28 cellular contexts compared by ENCODE assay signal in the genomic region with DNA sequence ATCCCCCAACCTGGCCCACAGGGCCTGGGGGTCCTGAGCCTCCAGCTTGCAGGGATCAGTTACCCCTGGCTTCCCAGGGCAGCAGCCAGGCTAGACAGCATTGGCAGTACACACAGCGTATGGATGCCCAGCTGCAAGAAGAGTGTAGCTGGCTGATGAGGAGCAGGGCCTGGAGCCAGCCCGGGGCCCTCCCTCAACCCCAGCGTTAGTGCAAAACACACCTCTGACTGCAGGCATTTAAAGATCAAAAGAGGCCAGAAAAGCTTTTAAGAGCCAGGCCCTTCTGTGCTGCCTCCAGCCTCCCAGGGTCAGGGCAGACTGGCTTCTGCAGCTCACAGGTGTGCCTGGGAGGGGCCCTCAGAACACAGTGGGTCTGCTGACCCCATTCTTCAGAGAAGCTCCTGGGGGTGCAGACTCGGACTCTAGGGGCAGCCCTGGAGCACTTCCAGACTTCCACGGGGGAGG.
A peak's percentile ranks its signal among the peaks of the same experiment; 100 is the strongest.
DNase-seq lines count a peak whose midpoint lies in the region; ATAC-seq and TF ChIP-seq lines count a peak whose summit lies in the region.
"Had no signal": no experiment of that assay in that cellular context is flagged by ENCODE, and none has a peak within 500 bp of the region (broad histone marks: within the 10 kb centered on the region; RNA-seq: fewer than 3 reads in every experiment).

No MANE protein-coding gene starts in this region.

- no peaks in the 10 kb centered on the region for H3K9me3 ChIP-seq in stomach
- H3K9me3 ChIP-seq: A549, pancreas, thoracic aorta, uterus had no signal

- H3K27me3 ChIP-seq in stomach: no peaks in the 10 kb centered on the region
- H3K27me3 ChIP-seq: brain microvascular endothelial cell, dorsolateral prefrontal cortex, pancreas, uterus had no signal

- no peak overlapping the region for H3K27ac ChIP-seq in stomach
- H3K27ac ChIP-seq: A549, brain microvascular endothelial cell, GM23248, pancreas, SK-N-MC, uterus had no signal

- no peak overlapping the region for H3K4me3 Mint-ChIP-seq in activated T-cell treated with anti-CD3 and anti-CD28 coated beads, Interleukin-2, amount 50 U/mL, for 24 hours
- no peak overlapping the region for H3K4me3 Mint-ChIP-seq in activated T-cell treated with anti-CD3 and anti-CD28 coated beads, Interleukin-2, amount 50 U/mL, for 4 hours
- H3K4me3 Mint-ChIP-seq: activated naive CD4-positive, alpha-beta T cell treated with anti-CD3 and anti-CD28 coated beads, Interleukin-2, amount 10 ng/mL, durations not matched to agents 7 days and 5 days; CD4-positive, alpha-beta T cell; immature natural killer cell; nephron; T-helper 1 cell treated with Interleukin-12 subunit alpha and Interleukin-12 subunit beta and Interleukin-4 antibody, amounts not matched to agents 30 μg/mL and 1 μg/mL, for 36 hours had no signal

- 14 to 40% (median 28%) methylated on average over 2 to 5 of the region's 5 CpGs for WGBS in stomach, 5 donors

- ATAC-seq in activated T-cell treated with anti-CD3 and anti-CD28 coated beads, Interleukin-2, amount 50 U/mL, for 4 hours: no peak
- ATAC-seq in HG03108 (IDR thresholded peaks at IDR 0.05; ENCODE audit: unreplicated experiment): no peak
- ATAC-seq: A549, pancreas had no signal

- H3K36me3 ChIP-seq in stomach: peaks cover 0 to 34% (median 14%) of the 10 kb centered on the region in 4 donors
- H3K36me3 ChIP-seq: brain microvascular endothelial cell, pancreas, thoracic aorta, uterus had no signal

- intact Hi-C loops in stomach (cut with DNase I; ENCODE audit: low total_unique reads): no loop called here

- peaks cover 25 to 53% (median 47%) of the 10 kb centered on the region in 4 donors for H3K4me1 ChIP-seq in stomach

- DNase-seq in activated T-cell treated with anti-CD3 and anti-CD28 coated beads, Interleukin-2, amount 50 U/mL, for 24 hours: peak; percentile 26
- no peak for DNase-seq in activated T-cell treated with anti-CD3 and anti-CD28 coated beads, Interleukin-2, amount 50 U/mL, for 4 hours
- DNase-seq in NCI-H446 treated with DMSO at 0.1 percent for 48 hours (lab: John Stamatoyannopoulos, UW): peak; percentile 1
- DNase-seq in islet precursor cell: peak; percentile 76
- peak; percentile 41 for DNase-seq in stomach
- DNase-seq in globus pallidus (ENCODE audit: low spot score): no peak
- DNase-seq in NCI-H2171 treated with DMSO at 0.1 percent for 48 hours (lab: John Stamatoyannopoulos, UW): no peak
- DNase-seq: activated CD4-positive, alpha-beta T cell treated with anti-CD3 and anti-CD28 coated beads, Interleukin-2, amount 50 U/mL, for 4 hours; activated naive CD4-positive, alpha-beta T cell treated with anti-CD3 and anti-CD28 coated beads, Interleukin-2, amount 10 ng/mL, durations not matched to agents 7 days and 5 days; AML-193; amygdala; brain microvascular endothelial cell; CD4-positive, alpha-beta T cell; GM23248; immature natural killer cell; NCI-H1436 treated with DMSO at 0.1 percent for 48 hours; retina; stimulated activated naive CD4-positive, alpha-beta T cell treated with Interleukin-2 at 50 U/mL for 16 hours had no signal

- no peak overlapping the region for H3K27ac Mint-ChIP-seq in activated T-cell treated with anti-CD3 and anti-CD28 coated beads, Interleukin-2, amount 50 U/mL, for 24 hours
- H3K27ac Mint-ChIP-seq: activated naive CD4-positive, alpha-beta T cell treated with anti-CD3 and anti-CD28 coated beads, Interleukin-2, amount 10 ng/mL, durations not matched to agents 7 days and 5 days; CD4-positive, alpha-beta T cell; T-helper 1 cell treated with Interleukin-12 subunit alpha and Interleukin-12 subunit beta and Interleukin-4 antibody, amounts not matched to agents 30 μg/mL and 1 μg/mL, for 36 hours had no signal

- TF ChIP-seq EP300 in stomach (IDR thresholded peaks at IDR 0.05): no peak

- no peaks in the 10 kb centered on the region for H3K4me1 Mint-ChIP-seq in activated T-cell treated with anti-CD3 and anti-CD28 coated beads, Interleukin-2, amount 50 U/mL, for 24 hours (ENCODE audit: low read depth)
- no peaks in the 10 kb centered on the region for H3K4me1 Mint-ChIP-seq in activated T-cell treated with anti-CD3 and anti-CD28 coated beads, Interleukin-2, amount 50 U/mL, for 4 hours (ENCODE audit: low read depth)

- peaks cover 1% of the 10 kb centered on the region for H3K36me3 Mint-ChIP-seq in activated T-cell treated with anti-CD3 and anti-CD28 coated beads, Interleukin-2, amount 50 U/mL, for 24 hours (ENCODE audit: low read depth)
- no peaks in the 10 kb centered on the region for H3K36me3 Mint-ChIP-seq in activated T-cell treated with anti-CD3 and anti-CD28 coated beads, Interleukin-2, amount 50 U/mL, for 4 hours (ENCODE audit: insufficient read depth)
- H3K36me3 Mint-ChIP-seq: activated naive CD4-positive, alpha-beta T cell treated with anti-CD3 and anti-CD28 coated beads, Interleukin-2, amount 10 ng/mL, durations not matched to agents 7 days and 5 days had no signal

- no peak for TF ChIP-seq POLR2A in stomach (IDR thresholded peaks at IDR 0.05)

- H3K27me3 Mint-ChIP-seq in activated T-cell treated with anti-CD3 and anti-CD28 coated beads, Interleukin-2, amount 50 U/mL, for 24 hours: no peaks in the 10 kb centered on the region
- no peaks in the 10 kb centered on the region for H3K27me3 Mint-ChIP-seq in activated T-cell treated with anti-CD3 and anti-CD28 coated beads, Interleukin-2, amount 50 U/mL, for 4 hours (ENCODE audit: low read depth)
- H3K27me3 Mint-ChIP-seq: activated naive CD4-positive, alpha-beta T cell treated with anti-CD3 and anti-CD28 coated beads, Interleukin-2, amount 10 ng/mL, durations not matched to agents 7 days and 5 days; CD4-positive, alpha-beta T cell had no signal

- no peaks in the 10 kb centered on the region for H3K9me3 Mint-ChIP-seq in activated T-cell treated with anti-CD3 and anti-CD28 coated beads, Interleukin-2, amount 50 U/mL, for 24 hours
- H3K9me3 Mint-ChIP-seq in activated T-cell treated with anti-CD3 and anti-CD28 coated beads, Interleukin-2, amount 50 U/mL, for 4 hours: no peaks in the 10 kb centered on the region
- H3K9me3 Mint-ChIP-seq: activated naive CD4-positive, alpha-beta T cell treated with anti-CD3 and anti-CD28 coated beads, Interleukin-2, amount 10 ng/mL, durations not matched to agents 7 days and 5 days; CD4-positive, alpha-beta T cell; immature natural killer cell; nephron; T-helper 1 cell treated with Interleukin-12 subunit alpha and Interleukin-12 subunit beta and Interleukin-4 antibody, amounts not matched to agents 30 μg/mL and 1 μg/mL, for 36 hours had no signal

- H3K4me3 ChIP-seq in stomach: no peak overlapping the region
- H3K4me3 ChIP-seq: A549, dorsolateral prefrontal cortex, GM23248, pancreas, SK-N-MC, smooth muscle cell, thoracic aorta, uterus had no signal

- TF ChIP-seq CTCF in stomach (IDR thresholded peaks at IDR 0.05): no peak

Comparison
In these comparisons a context has a peak if more than half of its experiments do, and no peak if none do; other contexts are left out.
1. DNase-seq: peak in activated T-cell treated with anti-CD3 and anti-CD28 coated beads, Interleukin-2, amount 50 U/mL, for 24 hours (single experiment), NCI-H446 treated with DMSO at 0.1 percent for 48 hours (single experiment), islet precursor cell (single experiment) and stomach (single experiment); none in activated T-cell treated with anti-CD3 and anti-CD28 coated beads, Interleukin-2, amount 50 U/mL, for 4 hours (single experiment), globus pallidus (single experiment) and NCI-H2171 treated with DMSO at 0.1 percent for 48 hours (single experiment).